Comparison of ENCODE assay signal across 8 cellular contexts in genomic region chr17:48577946-48578615, GRCh38. TPM values are rescaled to one million over a fixed set of nuclear protein-coding genes. Genes with fewer than 3 reads are reported as not detected.
DNase-seq lines count a peak whose midpoint lies in the region; ATAC-seq and TF ChIP-seq lines count a peak whose summit lies in the region.

TSS of gene HOXB4 (minus strand) at chr17:48578350. CDS start at chr17:48578319, 31 bp downstream.

- no peak within 1 kb of the TSS for H3K27ac ChIP-seq in PC-3 (ENCODE audit: low read length)

- no peaks in the 10 kb centered on the region for H3K36me3 ChIP-seq in ES-I3 (ENCODE audit: insufficient read depth, low read length)
- H3K36me3 ChIP-seq in PC-3 (ENCODE audit: low read depth, low read length): no peaks in the 10 kb centered on the region

- H3K9me3 ChIP-seq in ES-I3 (ENCODE audit: control insufficient read depth, insufficient read depth, low read length) (no peaks in the 10 kb centered on the region), PC-3 (ENCODE audit: low read length) (no peaks in the 10 kb centered on the region)

- H3K4me1 ChIP-seq in ES-I3 (ENCODE audit: insufficient read depth, low read length): peaks cover 8% of the 10 kb centered on the region
- H3K4me1 ChIP-seq in PC-3 (ENCODE audit: insufficient read depth, low read length): peaks cover 20% of the 10 kb centered on the region

- H3K4me2 ChIP-seq in PC-3 (ENCODE audit: low read length): peak within 1 kb of the TSS; percentile 86

- DNase-seq in PC-3: no peak
- DNase-seq in activated effector memory CD4-positive, alpha-beta T cell treated with Interleukin-2 at 50 U/mL for 16 hours: peak; percentile 53
- DNase-seq in Right ventricle myocardium inferior (ENCODE audit: missing footprints): peak; percentile 87
- DNase-seq in pulmonary artery endothelial cell (ENCODE audit: low read depth, low spot score): peak; percentile 71
- DNase-seq in cerebellar nuclear complex (lab: John Stamatoyannopoulos, UW): no peak
- no peak for DNase-seq in H4 (ENCODE audit: low spot score)

- H3K9ac ChIP-seq in ES-I3 (ENCODE audit: low read depth, low read length) (peak within 1 kb of the TSS; percentile 60; the same call in 1 of the 2 replicates), PC-3 (ENCODE audit: low read length) (peak within 1 kb of the TSS; percentile 23; the same call in 1 of the 2 replicates)

- ATAC-seq in HG02763 (IDR thresholded peaks at IDR 0.05; ENCODE audit: unreplicated experiment) (peak; percentile 49), PC-3 (no peak), Right ventricle myocardium inferior (no peak)

- intact Hi-C loops in PC-3 (cut with micrococcal nuclease): no loop called here
- intact Hi-C loops in Right ventricle myocardium inferior (cut with DNase I): no loop called here

- H4K20me1 ChIP-seq in PC-3 (ENCODE audit: low read length): no peaks in the 10 kb centered on the region

- H2AFZ ChIP-seq in PC-3 (ENCODE audit: low read length): peak within 1 kb of the TSS; percentile 64

- no peaks in the 10 kb centered on the region for H3F3A ChIP-seq in PC-3 (ENCODE audit: low read length, unreplicated experiment)

- no peaks in the 10 kb centered on the region for H3K79me2 ChIP-seq in PC-3 (ENCODE audit: low read length)

- POLR2A ChIA-PET in PC-3 (lab: Charles Lee; ENCODE audit: unreplicated experiment): no interaction called here

- BruUV-seq in PC-3 (replicated peaks; lab: Mats Ljungman, UMichigan): no TSS peak

- no peaks in the 10 kb centered on the region for H3K9me2 ChIP-seq in PC-3 (replicated peaks; ENCODE audit: low read length)

- H3K4me3 ChIP-seq in PC-3 (ENCODE audit: low read length): peak within 1 kb of the TSS; percentile 66

- CTCF ChIA-PET in PC-3 (lab: Charles Lee): no interaction called here

- H3K27me3 ChIP-seq in PC-3 (ENCODE audit: low read length): no peaks in the 10 kb centered on the region

- TF ChIP-seq CTCF in PC-3 (conservative IDR thresholded peaks at IDR 0.05; ENCODE audit: low read depth, low read length): no peak

RNA-seq across cellular contexts. Expression of gene HOXB4, which starts in this region (rescaled TPM):
- total RNA-seq in PC-3 (2014; rRNA removed) (0.22 and 0.58 TPM in 2 replicates), Right ventricle myocardium inferior (0.38 TPM), pulmonary artery endothelial cell (3.0 and 5.1 TPM in 2 replicates)
- 0.45 TPM in 2 replicates for total RNA-seq in H4 (2014; rRNA removed; shearing (Covaris generic))

Comparison
In these comparisons a context has a peak if more than half of its experiments do, and no peak if none do; other contexts are left out.
1. Peak in DNase-seq in Right ventricle myocardium inferior; RNA of the gene not detected or under 1 TPM.
2. DNase-seq: peak in activated effector memory CD4-positive, alpha-beta T cell treated with Interleukin-2 at 50 U/mL for 16 hours (single experiment) and pulmonary artery endothelial cell (single experiment); none in PC-3 (single experiment), cerebellar nuclear complex (0 of 2) and H4 (single experiment).